30 cellular contexts compared by ENCODE assay signal in genomic region chr3:15023719-15024118, GRCh38.
"Had no signal": no experiment of that assay in that cellular context is flagged by ENCODE, and none has a peak within 500 bp of the region (broad histone marks: within the 10 kb centered on the region; RNA-seq: fewer than 3 reads in every experiment).

No MANE protein-coding gene starts in this region.

- H3K27ac ChIP-seq: cardiac muscle cell, Peyer's patch had no signal

- H3K9me3 ChIP-seq: Peyer's patch had no signal

- ATAC-seq: activated CD8-positive, alpha-beta T cell treated with anti-CD3 and anti-CD28 coated beads for 36 hours; activated T-cell treated with anti-CD3 and anti-CD28 coated beads, Interleukin-2, amount 50 U/mL, for 72 hours; activated T-helper 17 cell treated with anti-CD3 and anti-CD28 coated beads, Interleukin-2, amount 50 U/mL, for 72 hours; K562; PC-3 had no signal

- H3K27me3 ChIP-seq: cardiac muscle cell, Peyer's patch had no signal

- H3K4me1 ChIP-seq: Peyer's patch had no signal

- H3K4me3 ChIP-seq: cardiac muscle cell, K562, Peyer's patch had no signal

- H3K4me3 Mint-ChIP-seq: activated CD4-positive, alpha-beta T cell treated with anti-CD3 and anti-CD28 coated beads, Interleukin-2, amount 10 ng/mL, durations not matched to agents 24 days and 14 days; activated CD8-positive, alpha-beta T cell treated with anti-CD3 and anti-CD28 coated beads for 36 hours; activated naive CD8-positive, alpha-beta T cell treated with anti-CD3 and anti-CD28 coated beads for 36 hours; activated T-cell treated with anti-CD3 and anti-CD28 coated beads, Interleukin-2, amount 50 U/mL, for 72 hours; activated T-helper 17 cell treated with anti-CD3 and anti-CD28 coated beads, Interleukin-2, amount 50 U/mL, for 72 hours had no signal

- H3K27me3 Mint-ChIP-seq: activated CD4-positive, alpha-beta T cell treated with anti-CD3 and anti-CD28 coated beads, Interleukin-2, amount 10 ng/mL, durations not matched to agents 24 days and 14 days; activated CD8-positive, alpha-beta T cell treated with anti-CD3 and anti-CD28 coated beads for 36 hours; activated naive CD8-positive, alpha-beta T cell treated with anti-CD3 and anti-CD28 coated beads for 36 hours; activated T-helper 17 cell treated with anti-CD3 and anti-CD28 coated beads, Interleukin-2, amount 50 U/mL, for 72 hours had no signal

- H3K9me3 Mint-ChIP-seq: activated CD4-positive, alpha-beta T cell treated with anti-CD3 and anti-CD28 coated beads, Interleukin-2, amount 10 ng/mL, durations not matched to agents 24 days and 14 days; activated CD8-positive, alpha-beta T cell treated with anti-CD3 and anti-CD28 coated beads for 36 hours; activated naive CD8-positive, alpha-beta T cell treated with anti-CD3 and anti-CD28 coated beads for 36 hours; activated T-cell treated with anti-CD3 and anti-CD28 coated beads, Interleukin-2, amount 50 U/mL, for 72 hours; activated T-helper 17 cell treated with anti-CD3 and anti-CD28 coated beads, Interleukin-2, amount 50 U/mL, for 72 hours had no signal

- DNase-seq: activated CD4-positive, alpha-beta T cell treated with anti-CD3 and anti-CD28 coated beads, Interleukin-2, amount 10 ng/mL, durations not matched to agents 24 days and 14 days; activated CD4-positive, alpha-beta T cell treated with anti-CD3 and anti-CD28 coated beads, Interleukin-2, amount 50 U/mL, for 4 hours; activated CD8-positive, alpha-beta T cell treated with anti-CD3 and anti-CD28 coated beads for 36 hours; activated effector memory CD4-positive, alpha-beta T cell treated with anti-CD3 and anti-CD28 coated beads, Interleukin-2, amount 50 U/mL, for 16 hours; activated naive CD4-positive, alpha-beta T cell; activated naive CD8-positive, alpha-beta T cell treated with anti-CD3 and anti-CD28 coated beads for 36 hours; activated T-cell treated with anti-CD3 and anti-CD28 coated beads, Interleukin-2, amount 50 U/mL, for 1 hour; activated T-cell treated with anti-CD3 and anti-CD28 coated beads, Interleukin-2, amount 50 U/mL, for 72 hours; amniotic stem cell; aorta; IMR-90; NCI-H1092 treated with DMSO at 0.1 percent for 48 hours; NCI-H1417; NCI-H146; NCI-H187; NCI-H2029 treated with DMSO at 0.1 percent for 48 hours; NCI-H2107; NCI-H2171; NCI-H510A; NCI-H526; NCI-H748 treated with DMSO at 0.1 percent for 48 hours; NK-92 treated with Interleukin-12 subunit alpha and Interleukin-12 subunit beta, amount 100 ng/mL, for 24 hours; PC-3; Peyer's patch; RPMI8226; SIG-M5; T1000 had no signal

- H3K4me1 Mint-ChIP-seq: activated CD4-positive, alpha-beta T cell treated with anti-CD3 and anti-CD28 coated beads, Interleukin-2, amount 10 ng/mL, durations not matched to agents 24 days and 14 days; activated naive CD8-positive, alpha-beta T cell treated with anti-CD3 and anti-CD28 coated beads for 36 hours had no signal

- H3K27ac Mint-ChIP-seq: activated CD4-positive, alpha-beta T cell treated with anti-CD3 and anti-CD28 coated beads, Interleukin-2, amount 10 ng/mL, durations not matched to agents 24 days and 14 days; activated CD8-positive, alpha-beta T cell treated with anti-CD3 and anti-CD28 coated beads for 36 hours; activated naive CD8-positive, alpha-beta T cell treated with anti-CD3 and anti-CD28 coated beads for 36 hours; activated T-cell treated with anti-CD3 and anti-CD28 coated beads, Interleukin-2, amount 50 U/mL, for 72 hours; activated T-helper 17 cell treated with anti-CD3 and anti-CD28 coated beads, Interleukin-2, amount 50 U/mL, for 72 hours had no signal
